Comparison of ENCODE assay signal across 11 cellular contexts in genomic region chr5:27124590-27124989, GRCh38.
A peak's percentile ranks its signal among the peaks of the same experiment; 100 is the strongest.
DNase-seq lines count a peak whose midpoint lies in the region; ATAC-seq, FAIRE-seq and TF ChIP-seq lines count a peak whose summit lies in the region.
"Had no signal": no experiment of that assay in that cellular context is flagged by ENCODE, and none has a peak within 500 bp of the region (broad histone marks: within the 10 kb centered on the region; RNA-seq: fewer than 3 reads in every experiment).

No MANE protein-coding gene starts in this region.

- H2AK5ac ChIP-seq in neuronal stem cell (ENCODE audit: low read depth, low read length) = no peak overlapping the region

- no peaks in the 10 kb centered on the region for H3K9me3 ChIP-seq in neuronal stem cell (replicated peaks in 1 of 2; ENCODE audit: control insufficient read depth in 2 of 2, insufficient read depth in 1 of 2, low read depth in 1 of 2, low read length in 2 of 2)

- no peak overlapping the region for H3K18ac ChIP-seq in neuronal stem cell (ENCODE audit: low read length)

- H2BK15ac ChIP-seq in neuronal stem cell (ENCODE audit: low read length) = no peak overlapping the region

- H2BK5ac ChIP-seq in neuronal stem cell (ENCODE audit: low read length) = no peak overlapping the region

- H3K14ac ChIP-seq in neuronal stem cell (ENCODE audit: low read length) = no peak overlapping the region

- no peak overlapping the region for H3K4ac ChIP-seq in neuronal stem cell (ENCODE audit: low read length)

- H2BK120ac ChIP-seq in neuronal stem cell (ENCODE audit: low read depth, low read length) = no peak overlapping the region

- no peak overlapping the region for H3K4me2 ChIP-seq in neuronal stem cell (ENCODE audit: insufficient read depth, low read length, poor library complexity, severe bottlenecking)
- H3K4me2 ChIP-seq: BLaER1 treated with 17β-estradiol and CSF1 and Interleukin-3, amounts not matched to agents 10 nM and 100 nM had no signal

- H3K9ac ChIP-seq in neuronal stem cell (ENCODE audit: low read depth, low read length, poor library complexity) = no peak overlapping the region
- H3K9ac ChIP-seq: BLaER1 treated with 17β-estradiol and CSF1 and Interleukin-3, amounts not matched to agents 10 nM and 100 nM had no signal

- ATAC-seq in GM19397 (IDR thresholded peaks at IDR 0.05; ENCODE audit: unreplicated experiment) = no peak

- no peaks in the 10 kb centered on the region for H3K36me3 ChIP-seq in bronchial epithelial cell (ENCODE audit: control insufficient read depth, insufficient read depth, low read length)
- no peaks in the 10 kb centered on the region for H3K36me3 ChIP-seq in neuronal stem cell (replicated peaks in 1 of 2; ENCODE audit: control insufficient read depth in 2 of 2, insufficient read depth in 2 of 2, low read length in 2 of 2)
- H3K36me3 ChIP-seq: BLaER1 treated with 17β-estradiol and CSF1 and Interleukin-3, amounts not matched to agents 10 nM and 100 nM had no signal

- peak; percentile 40 for TF ChIP-seq CTCF in bronchial epithelial cell (IDR thresholded peaks at IDR 0.05; ENCODE audit: insufficient read depth, low read length, severe bottlenecking)
- peak; percentile 72 for TF ChIP-seq CTCF in retinal pigment epithelial cell (conservative IDR thresholded peaks at IDR 0.05; ENCODE audit: low read depth, low read length)

- WGBS in neuronal stem cell (ENCODE audit: extremely low coverage in 2 of 2, insufficient read length in 2 of 2, insufficient replicate concordance in 1 of 2), 2 donors = no CpG with 5 or more reads among the region's 3 CpGs

- no peak overlapping the region for H4K8ac ChIP-seq in neuronal stem cell (ENCODE audit: low read depth, low read length)

- H2AFZ ChIP-seq in neuronal stem cell (ENCODE audit: low read length) = no peak overlapping the region

- H4K91ac ChIP-seq in neuronal stem cell (ENCODE audit: low read depth, low read length, poor library complexity) = no peak overlapping the region

- no peaks in the 10 kb centered on the region for H3K27me3 ChIP-seq in bronchial epithelial cell (ENCODE audit: control insufficient read depth, insufficient read depth, low read length)
- no peaks in the 10 kb centered on the region for H3K27me3 ChIP-seq in neuronal stem cell (ENCODE audit: control insufficient read depth in 3 of 3, insufficient read depth in 3 of 3, low read depth in 1 of 3, low read length in 3 of 3)
- H3K27me3 ChIP-seq: BLaER1 treated with 17β-estradiol and CSF1 and Interleukin-3, amounts not matched to agents 10 nM and 100 nM had no signal

- no peak overlapping the region for H3K23ac ChIP-seq in neuronal stem cell (ENCODE audit: low read depth, low read length, poor library complexity)

- H3K4me3 ChIP-seq in bronchial epithelial cell (ENCODE audit: low read depth, low read length) (no peak overlapping the region), retinal pigment epithelial cell (ENCODE audit: low read length) (no peak overlapping the region), neuronal stem cell (ENCODE audit: low read length in 2 of 2) (no peak overlapping the region)
- H3K4me3 ChIP-seq: BLaER1 treated with 17β-estradiol and CSF1 and Interleukin-3, amounts not matched to agents 10 nM and 100 nM had no signal

- H2BK12ac ChIP-seq in neuronal stem cell (ENCODE audit: low read length) = no peak overlapping the region

- DNase-seq in SHP77 (lab: John Stamatoyannopoulos, UW) = peak; percentile 15 to 51
- no peak for DNase-seq in SHP77 treated with DMSO at 0.1 percent for 48 hours (lab: John Stamatoyannopoulos, UW)
- peak; percentile 77 for DNase-seq in NCI-H69 (lab: John Stamatoyannopoulos, UW)
- peak; percentile 10 for DNase-seq in bronchial epithelial cell (ENCODE audit: low read depth)
- no peak for DNase-seq in retinal pigment epithelial cell (ENCODE audit: low read depth)
- DNase-seq in ureter (ENCODE audit: low spot score) = no peak
- no peak for DNase-seq in neuronal stem cell (ENCODE audit: low spot score)
- DNase-seq: NCI-H1105; stimulated activated CD4-positive, alpha-beta T cell treated with anti-CD3 and anti-CD28 coated beads, Interleukin-4, amount 100 ng/mL, for 4 hours had no signal

- FAIRE-seq in bronchial epithelial cell (lab: Jason Lieb, UNC) = no peak

- no peaks in the 10 kb centered on the region for H3K79me1 ChIP-seq in neuronal stem cell (ENCODE audit: low read depth, low read length)

- no peaks in the 10 kb centered on the region for H3K4me1 ChIP-seq in neuronal stem cell (ENCODE audit: control insufficient read depth in 2 of 2, insufficient read depth in 1 of 2, low read depth in 1 of 2, low read length in 2 of 2)
- H3K4me1 ChIP-seq: BLaER1 treated with 17β-estradiol and CSF1 and Interleukin-3, amounts not matched to agents 10 nM and 100 nM had no signal

- no peak overlapping the region for H3K27ac ChIP-seq in neuronal stem cell (replicated peaks; ENCODE audit: low read length)
- H3K27ac ChIP-seq: BLaER1 treated with 17β-estradiol and CSF1 and Interleukin-3, amounts not matched to agents 10 nM and 100 nM had no signal

Comparison
In these comparisons a context has a peak if more than half of its experiments do, and no peak if none do; other contexts are left out.
1. DNase-seq: peak in SHP77 (2 of 2), NCI-H69 (single experiment) and bronchial epithelial cell (single experiment); none in SHP77 treated with DMSO at 0.1 percent for 48 hours (single experiment), retinal pigment epithelial cell (single experiment), ureter (single experiment) and neuronal stem cell (single experiment).